ENCODE assay signal across 9 cellular contexts in genomic region chrX:48003367-48003757, GRCh38. TPM values are rescaled to one million over a fixed set of nuclear protein-coding genes. Genes with fewer than 3 reads are reported as not detected.
DNase-seq lines count a peak whose midpoint lies in the region; ATAC-seq, FAIRE-seq and TF ChIP-seq lines count a peak whose summit lies in the region.
"Had no signal": no experiment of that assay in that cellular context is flagged by ENCODE, and none has a peak within 500 bp of the region (broad histone marks: within the 10 kb centered on the region; RNA-seq: fewer than 3 reads in every experiment).

No MANE protein-coding gene starts in this region.

- H3K36me3 Mint-ChIP-seq in activated naive CD4-positive, alpha-beta T cell treated with anti-CD3 and anti-CD28 coated beads, Interleukin-2, amount 50 U/mL, for 72 hours, result peaks cover 13 to 18% of the 10 kb centered on the region in 2 donors

- H4K20me1 ChIP-seq in smooth muscle cell (ENCODE audit: low read depth), result no peaks in the 10 kb centered on the region

- DNase-seq in GM12891 (ENCODE audit: insufficient read length, low spot score) (peak; percentile 16), smooth muscle cell (lab: John Stamatoyannopoulos, UW; ENCODE audit: unreplicated experiment) (no peak), D721Med (ENCODE audit: insufficient read length, low spot score) (no peak), NOMO-1 treated with DMSO at 0.1 percent for 48 hours (lab: John Stamatoyannopoulos, UW; ENCODE audit: unreplicated experiment) (no peak)
- peak in 1 of 2 donors; percentile 12 for DNase-seq in activated naive CD4-positive, alpha-beta T cell treated with anti-CD3 and anti-CD28 coated beads, Interleukin-2, amount 50 U/mL, for 72 hours (ENCODE audit: low spot score in 2 of 2)
- no peak for DNase-seq in stimulated activated CD4-positive, alpha-beta T cell treated with anti-CD3 and anti-CD28 coated beads, Interleukin-4, amount 100 ng/mL, for 4 hours

- peak overlapping the region; percentile 95 to 99 for H3K27ac Mint-ChIP-seq in activated naive CD4-positive, alpha-beta T cell treated with anti-CD3 and anti-CD28 coated beads, Interleukin-2, amount 50 U/mL, for 72 hours

- H3K9me3 ChIP-seq in smooth muscle cell (replicated peaks; ENCODE audit: low read depth), result no peaks in the 10 kb centered on the region

- no peak overlapping the region for H3K27ac ChIP-seq in smooth muscle cell (ENCODE audit: low read depth)

- peak overlapping the region; percentile 86 for H3K4me2 ChIP-seq in smooth muscle cell

- no peaks in the 10 kb centered on the region for H3K27me3 ChIP-seq in smooth muscle cell (ENCODE audit: low read depth)

- H3K79me2 ChIP-seq in smooth muscle cell (ENCODE audit: low read depth), result peaks cover 7% of the 10 kb centered on the region

- no peaks in the 10 kb centered on the region for H3F3A ChIP-seq in smooth muscle cell (ENCODE audit: low read depth)

- no peak for TF ChIP-seq POLR2A in GM12891 (IDR thresholded peaks at IDR 0.05; ENCODE audit: low read depth, low read length)

- H2AFZ ChIP-seq in smooth muscle cell (ENCODE audit: low read depth), result peak overlapping the region; percentile 59

- FAIRE-seq in GM12891 (lab: Jason Lieb, UNC), result no peak
- FAIRE-seq in D721Med (lab: Jason Lieb, UNC), result no peak
- FAIRE-seq: TTC549 had no signal

- H3K4me3 ChIP-seq in iPS-11a (ENCODE audit: low read depth, low read length), result peak overlapping the region; percentile 69
- H3K4me3 ChIP-seq in smooth muscle cell, result peak overlapping the region; percentile 62

- no peaks in the 10 kb centered on the region for H3K9me3 Mint-ChIP-seq in activated naive CD4-positive, alpha-beta T cell treated with anti-CD3 and anti-CD28 coated beads, Interleukin-2, amount 50 U/mL, for 72 hours

- 52% methylated on average over 18 of the region's 18 CpGs for WGBS in smooth muscle cell (ENCODE audit: low lambda C conversion rate)

- no peaks in the 10 kb centered on the region for H3K4me1 ChIP-seq in smooth muscle cell (ENCODE audit: low read depth)

- ATAC-seq in HG03439 (IDR thresholded peaks at IDR 0.05; ENCODE audit: unreplicated experiment), result peak; percentile 20
- ATAC-seq in activated naive CD4-positive, alpha-beta T cell treated with anti-CD3 and anti-CD28 coated beads, Interleukin-2, amount 50 U/mL, for 72 hours, result peak; percentile 18 to 23

- peak overlapping the region; percentile 50 for H3K9ac ChIP-seq in smooth muscle cell (ENCODE audit: low read depth)

- no peaks in the 10 kb centered on the region for H3K36me3 ChIP-seq in smooth muscle cell (ENCODE audit: low read depth)

- no peak for TF ChIP-seq CTCF in smooth muscle cell (IDR thresholded peaks at IDR 0.05; ENCODE audit: borderline replicate concordance, insufficient read depth, poor library complexity, severe bottlenecking)
- TF ChIP-seq CTCF in D721Med (IDR thresholded peaks at IDR 0.05; ENCODE audit: insufficient read depth, missing control alignments), result no peak

TF ChIP-seq in GM12891, 5 proteins besides CTCF, POLR2A, EP300 and RAD21:
- TF ChIP-seq PAX5 (IDR thresholded peaks at IDR 0.05; ENCODE audit: insufficient read depth, low read length, severe bottlenecking) (no peak), POU2F2 (IDR thresholded peaks at IDR 0.05; ENCODE audit: low read depth, low read length) (no peak), POLR2AphosphoS5 (IDR thresholded peaks at IDR 0.05; ENCODE audit: low read depth, low read length) (no peak), SPI1 (IDR thresholded peaks at IDR 0.05; ENCODE audit: low read depth, low read length) (no peak), TAF1 (IDR thresholded peaks at IDR 0.05; ENCODE audit: low read depth, low read length) (no peak)

RNA-seq across cellular contexts. Expression of gene ZNF182, which starts 0.4 kb away (rescaled TPM):
- 2.8 TPM for polyA plus RNA-seq in GM12891 (2012; ENCODE audit: low read depth, missing spikeins)
- 10 to 100 TPM in 1 of 2 donors, 1 to 10 TPM in 1; 7.2 to 14.0 TPM for total RNA-seq in activated naive CD4-positive, alpha-beta T cell treated with anti-CD3 and anti-CD28 coated beads, Interleukin-2, amount 50 U/mL, for 72 hours
- total RNA-seq in smooth muscle cell, result 5.8 and 7.4 TPM in 2 replicates
- 2.8 and 3.0 TPM in 2 replicates for polyA plus RNA-seq in smooth muscle cell

RNA-seq across cellular contexts. Expression of gene SPACA5, which starts 3.4 kb away (rescaled TPM):
- polyA plus RNA-seq in GM12891 (2012; ENCODE audit: low read depth, missing spikeins), result 0.45 TPM
- not detected for total RNA-seq in activated naive CD4-positive, alpha-beta T cell treated with anti-CD3 and anti-CD28 coated beads, Interleukin-2, amount 50 U/mL, for 72 hours
- not detected in 2 replicates for total RNA-seq in smooth muscle cell
- polyA plus RNA-seq in smooth muscle cell, result not detected in 2 replicates
